8 cellular contexts compared by ENCODE assay signal in genomic region chr17:72118588-72119279, GRCh38. TPM values are rescaled to one million over a fixed set of nuclear protein-coding genes. Genes with fewer than 3 reads are reported as not detected.
DNase-seq lines count a peak whose midpoint lies in the region; ATAC-seq, FAIRE-seq and TF ChIP-seq lines count a peak whose summit lies in the region.

No MANE protein-coding gene starts in this region.

- ATAC-seq in A549 (peak in 1 of 2 experiments; percentile 9; a peak in 3 of 6 replicates), gastroesophageal sphincter (no peak), GM18868 (IDR thresholded peaks at IDR 0.05; ENCODE audit: unreplicated experiment) (no peak), GM19455 (IDR thresholded peaks at IDR 0.05; ENCODE audit: unreplicated experiment) (no peak)

- peak overlapping the region; percentile 96 for H3K4me2 ChIP-seq in A549

- H3K27ac ChIP-seq in A549: peak overlapping the region in 1 of 2 experiments; percentile 68; a peak in 4 of 6 replicates
- no peak overlapping the region for H3K27ac ChIP-seq in gastroesophageal sphincter

- 20% methylated on average over 18 of the region's 18 CpGs for WGBS in A549 (ENCODE audit: missing lambda C conversion rate)
- 7 to 12% methylated on average over 13 of the region's 18 CpGs for WGBS in gastroesophageal sphincter (ENCODE audit: low coverage in 1 of 2), 2 donors

- H3K27me3 Mint-ChIP-seq in activated CD4-positive, alpha-beta memory T cell treated with anti-CD3 and anti-CD28 coated beads for 36 hours: peaks cover 75% of the 10 kb centered on the region

- FAIRE-seq in A549 (lab: Jason Lieb, UNC): peak; percentile 56

- no peaks in the 10 kb centered on the region for H3K36me3 Mint-ChIP-seq in activated CD4-positive, alpha-beta memory T cell treated with anti-CD3 and anti-CD28 coated beads for 36 hours

- TF ChIP-seq POLR2A in A549 (IDR thresholded peaks at IDR 0.05; ENCODE audit: low read length) (no peak), gastroesophageal sphincter (IDR thresholded peaks at IDR 0.05) (no peak)

- H3K4me3 ChIP-seq in A549 (peak overlapping the region; percentile 35), gastroesophageal sphincter (peak overlapping the region in 1 of 2 donors; percentile 43)

- no peaks in the 10 kb centered on the region for H3K36me3 ChIP-seq in gastroesophageal sphincter

- H3K4me1 ChIP-seq in A549: peaks cover 24% of the 10 kb centered on the region
- peaks cover 0 to 78% (median 28%) of the 10 kb centered on the region in 3 donors for H3K4me1 ChIP-seq in gastroesophageal sphincter

- peaks cover 100% of the 10 kb centered on the region for H3K27me3 ChIP-seq in gastroesophageal sphincter

- POLR2A ChIA-PET in A549 (lab: Yijun Ruan, JAX): no interaction called here
- POLR2A ChIA-PET in activated CD4-positive, alpha-beta memory T cell treated with anti-CD3 and anti-CD28 coated beads for 36 hours (lab: Charles Lee): no interaction called here

- H3K4me1 Mint-ChIP-seq in activated CD4-positive, alpha-beta memory T cell treated with anti-CD3 and anti-CD28 coated beads for 36 hours (ENCODE audit: low read depth): peaks cover 6% of the 10 kb centered on the region

- TF ChIP-seq RAD21 in A549 (conservative IDR thresholded peaks at IDR 0.05 in 1 of 2, IDR thresholded peaks at IDR 0.05 in 1 of 2): peak; percentile 94 to 97

- TF ChIP-seq CTCF in A549 (IDR thresholded peaks at IDR 0.05) (peak; percentile 97), gastroesophageal sphincter (IDR thresholded peaks at IDR 0.05) (peak in 3 of 4 experiments; percentile 75 to 87 (median 77))

- no peak for TF ChIP-seq EP300 in A549 (IDR thresholded peaks at IDR 0.05)
- TF ChIP-seq EP300 in gastroesophageal sphincter (IDR thresholded peaks at IDR 0.05): no peak

- H3K9me3 Mint-ChIP-seq in activated CD4-positive, alpha-beta memory T cell treated with anti-CD3 and anti-CD28 coated beads for 36 hours: no peaks in the 10 kb centered on the region

- CTCF ChIA-PET in A549 (lab: Yijun Ruan, JAX): interaction anchor here (0.5 to 5.3 kb wide), 29 partner anchors 9 to 1006 kb away, joined by 3 to 47 read pairs (median 3); no protein-coding TSS in a partner anchor
- CTCF ChIA-PET in activated CD4-positive, alpha-beta memory T cell treated with anti-CD3 and anti-CD28 coated beads for 36 hours (lab: Charles Lee): interaction anchor here (0.6 kb wide), 1 partner anchor 876 kb away, joined by 3 read pairs; no protein-coding TSS in a partner anchor

- H3K27ac Mint-ChIP-seq in activated CD4-positive, alpha-beta memory T cell treated with anti-CD3 and anti-CD28 coated beads for 36 hours: no peak overlapping the region

- intact Hi-C loops in activated CD4-positive, alpha-beta memory T cell treated with anti-CD3 and anti-CD28 coated beads for 36 hours (cut with micrococcal nuclease): loop anchor here (5.0 to 10.0 kb wide), 3 partner anchors 424 to 1481 kb away; no protein-coding TSS in a partner anchor

- DNase-seq in A549 (ENCODE audit: low read depth in 1 of 2, low spot score in 1 of 2) (peak; percentile 79 to 84), EL (peak; percentile 88), NCI-H146 treated with DMSO at 0.1 percent for 48 hours (lab: John Stamatoyannopoulos, UW; ENCODE audit: unreplicated experiment) (peak; percentile 36), nucleus accumbens (lab: John Stamatoyannopoulos, UW) (peak in 49 of 56 donors; percentile 23 to 92 (median 71))
- peak; percentile 46 for DNase-seq in activated CD4-positive, alpha-beta memory T cell treated with anti-CD3 and anti-CD28 coated beads for 36 hours

- peak overlapping the region; percentile 12 for H3K4me3 Mint-ChIP-seq in activated CD4-positive, alpha-beta memory T cell treated with anti-CD3 and anti-CD28 coated beads for 36 hours

- no peaks in the 10 kb centered on the region for H3K9me3 ChIP-seq in A549
- no peaks in the 10 kb centered on the region for H3K9me3 ChIP-seq in gastroesophageal sphincter

TF ChIP-seq in A549, 52 proteins besides CTCF, POLR2A, EP300 and RAD21:
- TF ChIP-seq JUNB (IDR thresholded peaks at IDR 0.05) (no peak), SMC3 (IDR thresholded peaks at IDR 0.05) (peak; percentile 89), HOXA7 (CRISPR knock-in tag; IDR thresholded peaks at IDR 0.05) (no peak)
- TF ChIP-seq, protein P1, sequence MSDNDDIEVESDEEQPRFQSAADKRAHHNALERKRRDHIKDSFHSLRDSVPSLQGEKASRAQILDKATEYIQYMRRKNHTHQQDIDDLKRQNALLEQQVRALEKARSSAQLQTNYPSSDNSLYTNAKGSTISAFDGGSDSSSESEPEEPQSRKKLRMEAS (IDR thresholded peaks at IDR 0.05): 0 out of 2 replicates have a peak, but pooled peaks have one; percentile 3
TF ChIP-seq in A549: peak in this region for 2.

RNA-seq across cellular contexts. Expression of gene SOX9, which starts 2.1 kb away (rescaled TPM):
- polyA plus RNA-seq in A549 (2011; rRNA removed) (6.7 and 8.0 TPM in 2 replicates), A549 (2017; fragmentation: RNase III; extraction: RNeasy Plus Mini Kit Qiagen cat#74134 plus additional on column Dnase treatment) (9.6 to 14.5 TPM (median 12.3 TPM) in 3 replicates)
- 5.1 and 7.5 TPM in 2 replicates for polyA plus RNA-seq in A549 (2012; cell fraction: cytosol; rRNA removed)
- 16.9 and 18.6 TPM in 2 replicates for polyA plus RNA-seq in A549 (2012; cell fraction: nucleus; rRNA removed)
- polyA minus RNA-seq in A549 (2011; rRNA and poly(A)+ RNA removed): 5.9 and 7.0 TPM in 2 replicates
- not detected for total RNA-seq in activated CD4-positive, alpha-beta memory T cell treated with anti-CD3 and anti-CD28 coated beads for 36 hours
- total RNA-seq in gastroesophageal sphincter: 1 to 10 TPM; 1.1 to 5.4 (median 2.5) TPM

Comparison
In these comparisons a context has a peak if more than half of its experiments do, and no peak if none do; other contexts are left out.
1. DNase-seq: peak in every context shown above with its lines; median percentile 88 in EL; 82 in A549; 71 in nucleus accumbens; 46 in activated CD4-positive, alpha-beta memory T cell treated with anti-CD3 and anti-CD28 coated beads for 36 hours; 36 in NCI-H146 treated with DMSO at 0.1 percent for 48 hours.